ENCODE assay signal across 11 cellular contexts in genomic region chr5:15702102-15702501, GRCh38.
DNase-seq lines count a peak whose midpoint lies in the region; ATAC-seq, FAIRE-seq and TF ChIP-seq lines count a peak whose summit lies in the region.
"Had no signal": no experiment of that assay in that cellular context is flagged by ENCODE, and none has a peak within 500 bp of the region (broad histone marks: within the 10 kb centered on the region; RNA-seq: fewer than 3 reads in every experiment).

No MANE protein-coding gene starts in this region.

- H3K4me2 ChIP-seq in GM12878 (ENCODE audit: control insufficient read depth, insufficient read depth) (no peak overlapping the region), OCI-LY7 (ENCODE audit: low read length) (no peak overlapping the region)

- H3K79me2 ChIP-seq in GM12878 (ENCODE audit: control insufficient read depth, insufficient read depth, low read length) (no peaks in the 10 kb centered on the region), OCI-LY7 (ENCODE audit: insufficient read depth, low read depth, low read length) (no peaks in the 10 kb centered on the region)

- H4K20me1 ChIP-seq in GM12878 (ENCODE audit: control insufficient read depth, insufficient read depth) (no peaks in the 10 kb centered on the region), OCI-LY7 (ENCODE audit: insufficient read depth, low read length) (no peaks in the 10 kb centered on the region)

- no peak for TF ChIP-seq POLR2A in GM12878 (IDR thresholded peaks at IDR 0.05; ENCODE audit: low read depth, low read length)

- ATAC-seq in GM12878 (peak; percentile 61), psoas muscle (no peak)
- ATAC-seq: activated naive CD8-positive, alpha-beta T cell treated with anti-CD3 and anti-CD28 coated beads, Interleukin-2, amount 50 U/mL, for 24 hours had no signal

- SMC1A ChIA-PET in GM12878 (lab: Charles Lee; ENCODE audit: uncharacterized antibody, unreplicated experiment) = no interaction called here

- H3K27me3 ChIP-seq in HUES48 (ENCODE audit: control insufficient read depth, insufficient read depth, low read length) = no peaks in the 10 kb centered on the region
- no peaks in the 10 kb centered on the region for H3K27me3 ChIP-seq in GM12878 (replicated peaks in 1 of 2; ENCODE audit: control insufficient read depth in 2 of 2, insufficient read depth in 2 of 2, low read length in 1 of 2)
- no peaks in the 10 kb centered on the region for H3K27me3 ChIP-seq in psoas muscle (ENCODE audit: insufficient read depth in 3 of 3, low read length in 2 of 3)

- H3K4me1 Mint-ChIP-seq in Calu3 (ENCODE audit: low read depth, unreplicated experiment) = no peaks in the 10 kb centered on the region
- H3K4me1 Mint-ChIP-seq: activated naive CD8-positive, alpha-beta T cell treated with anti-CD3 and anti-CD28 coated beads, Interleukin-2, amount 50 U/mL, for 24 hours had no signal

- H3K4me1 ChIP-seq in HUES48 (ENCODE audit: control insufficient read depth, insufficient read depth, low read length) (peaks cover 27% of the 10 kb centered on the region), GM12878 (ENCODE audit: control insufficient read depth, insufficient read depth, low read length) (no peaks in the 10 kb centered on the region), OCI-LY7 (ENCODE audit: insufficient read depth, low read length, poor library complexity, severe bottlenecking) (no peaks in the 10 kb centered on the region), psoas muscle (no peaks in the 10 kb centered on the region)

- no TSS peak for BruUV-seq in GM12878 (replicated peaks; lab: Mats Ljungman, UMichigan)
- no TSS peak for BruUV-seq in OCI-LY7 (replicated peaks; lab: Mats Ljungman, UMichigan)
- no TSS peak for BruUV-seq in Calu3 (replicated peaks; lab: Mats Ljungman, UMichigan)

- no peak for TF ChIP-seq CTCF in GM12878 (IDR thresholded peaks at IDR 0.05 in 2 of 3, conservative IDR thresholded peaks at IDR 0.05 in 1 of 3; ENCODE audit: control insufficient read depth in 2 of 3, extremely low read depth in 1 of 3, insufficient read depth in 1 of 3, low read depth in 3 of 3, low read length in 3 of 3)
- TF ChIP-seq CTCF in OCI-LY7 (conservative IDR thresholded peaks at IDR 0.05; ENCODE audit: low read length) = no peak
- TF ChIP-seq CTCF in Calu3 (IDR thresholded peaks at IDR 0.05; ENCODE audit: unreplicated experiment) = no peak
- TF ChIP-seq CTCF in psoas muscle (IDR thresholded peaks at IDR 0.05) = no peak

- DNase-seq in Caki2 (ENCODE audit: low read depth) (peak; percentile 74), GM12878 (ENCODE audit: low read depth, low spot score) (no peak), islet precursor cell (peak; percentile 59), OCI-LY7 (ENCODE audit: low spot score) (no peak), Calu3 (no peak), psoas muscle (no peak)
- no peak for DNase-seq in stimulated activated naive CD4-positive, alpha-beta T cell treated with Interleukin-2 at 50 U/mL for 16 hours (lab: John Stamatoyannopoulos, UW)
- DNase-seq: activated naive CD8-positive, alpha-beta T cell treated with anti-CD3 and anti-CD28 coated beads, Interleukin-2, amount 50 U/mL, for 24 hours; NCI-H526 treated with DMSO at 0.1 percent for 48 hours; Right ventricle myocardium superior had no signal

- H3K27ac Mint-ChIP-seq in Calu3 (ENCODE audit: unreplicated experiment) = no peak overlapping the region
- H3K27ac Mint-ChIP-seq: activated naive CD8-positive, alpha-beta T cell treated with anti-CD3 and anti-CD28 coated beads, Interleukin-2, amount 50 U/mL, for 24 hours had no signal

- in situ Hi-C loops in Caki2 (cut with HindIII; ENCODE audit: low pct_unique_long_range_greater_than_20kb, low sequenced_read_pairs) (no loop called here), GM12878 (cut with MboI) (no loop called here)

- no peak for TF ChIP-seq RAD21 in GM12878 (IDR thresholded peaks at IDR 0.05; ENCODE audit: insufficient read depth, low read depth, low read length)

- H3K27ac ChIP-seq in HUES48 (ENCODE audit: low read depth, low read length) = peak overlapping the region; percentile 65
- H3K27ac ChIP-seq in GM12878 (ENCODE audit: control insufficient read depth, insufficient read depth) = no peak overlapping the region
- H3K27ac ChIP-seq in OCI-LY7 (ENCODE audit: low read depth, low read length, poor library complexity, severe bottlenecking) = no peak overlapping the region
- no peak overlapping the region for H3K27ac ChIP-seq in psoas muscle

- POLR2A ChIA-PET in GM12878 (lab: Charles Lee) = no interaction called here
- POLR2A ChIA-PET in OCI-LY7 (lab: Charles Lee) = interaction anchor here (0.9 kb wide), 1 partner anchor 14 kb away, joined by 3 read pairs; no protein-coding TSS in a partner anchor

- no peaks in the 10 kb centered on the region for H3K27me3 Mint-ChIP-seq in Calu3 (ENCODE audit: unreplicated experiment)
- H3K27me3 Mint-ChIP-seq: activated naive CD8-positive, alpha-beta T cell treated with anti-CD3 and anti-CD28 coated beads, Interleukin-2, amount 50 U/mL, for 24 hours had no signal

- CTCF ChIA-PET in GM12878 (lab: Yijun Ruan, JAX) = interaction anchor here (0.7 kb wide), 1 partner anchor 9 kb away, joined by 3 read pairs; no protein-coding TSS in a partner anchor
- CTCF ChIA-PET in OCI-LY7 (lab: Charles Lee; ENCODE audit: unreplicated experiment) = no interaction called here
- CTCF ChIA-PET in Calu3 (lab: Charles Lee) = interaction anchor here (0.7 kb wide), 1 partner anchor 596 kb away, joined by 3 read pairs; no protein-coding TSS in a partner anchor

- RAD21 ChIA-PET in GM12878 (lab: Charles Lee; ENCODE audit: unreplicated experiment) = no interaction called here

- no peaks in the 10 kb centered on the region for H3K36me3 Mint-ChIP-seq in Calu3 (ENCODE audit: insufficient read depth, unreplicated experiment)

- peaks cover 10% of the 10 kb centered on the region for H3K9me3 Mint-ChIP-seq in Calu3 (ENCODE audit: low read depth, unreplicated experiment)

- no peak overlapping the region for H3K4me3 Mint-ChIP-seq in Calu3 (ENCODE audit: low read depth, unreplicated experiment)
- H3K4me3 Mint-ChIP-seq: activated naive CD8-positive, alpha-beta T cell treated with anti-CD3 and anti-CD28 coated beads, Interleukin-2, amount 50 U/mL, for 24 hours had no signal

- intact Hi-C loops in GM12878 (cut with micrococcal nuclease; ENCODE audit: unreplicated experiment) = no loop called here
- intact Hi-C loops in OCI-LY7 (cut with micrococcal nuclease; ENCODE audit: unreplicated experiment) = no loop called here
- intact Hi-C loops in Calu3 (cut with micrococcal nuclease; ENCODE audit: unreplicated experiment) = no loop called here
- intact Hi-C loops in psoas muscle (cut with DNase I) = no loop called here

- no peak for FAIRE-seq in GM12878 (lab: Jason Lieb, UNC)

- H3K9me3 ChIP-seq in HUES48 (ENCODE audit: control insufficient read depth, insufficient read depth, low read length) (no peaks in the 10 kb centered on the region), GM12878 (replicated peaks; ENCODE audit: control insufficient read depth, insufficient read depth, low read length) (no peaks in the 10 kb centered on the region), OCI-LY7 (ENCODE audit: low read length) (no peaks in the 10 kb centered on the region), psoas muscle (no peaks in the 10 kb centered on the region)

- H2AFZ ChIP-seq in GM12878 (ENCODE audit: control insufficient read depth, low read depth, low read length) (no peak overlapping the region), OCI-LY7 (ENCODE audit: low read length) (no peak overlapping the region)

- no peak for TF ChIP-seq EP300 in GM12878 (IDR thresholded peaks at IDR 0.05; ENCODE audit: borderline replicate concordance in 1 of 2, control insufficient read depth in 1 of 2, low read depth in 2 of 2, low read length in 2 of 2)

- H3K9ac ChIP-seq in HUES48 (ENCODE audit: low read depth, low read length) (peak overlapping the region; percentile 30; the same call in 1 of the 2 replicates), GM12878 (ENCODE audit: control insufficient read depth, insufficient read depth, low read length) (no peak overlapping the region)

- no peaks in the 10 kb centered on the region for H3K9me2 ChIP-seq in OCI-LY7 (ENCODE audit: insufficient read depth, low read length)

- H3K36me3 ChIP-seq in HUES48 (ENCODE audit: control insufficient read depth, insufficient read depth, low read length) (no peaks in the 10 kb centered on the region), GM12878 (ENCODE audit: control insufficient read depth in 2 of 2, insufficient read depth in 2 of 2, low read length in 1 of 2) (no peaks in the 10 kb centered on the region), OCI-LY7 (ENCODE audit: insufficient read depth, low read length) (no peaks in the 10 kb centered on the region), psoas muscle (ENCODE audit: insufficient read depth in 1 of 2, low read depth in 1 of 2) (no peaks in the 10 kb centered on the region)

- WGBS in GM12878 (ENCODE audit: insufficient coverage, insufficient replicate concordance, low lambda C conversion rate, missing lambda C conversion rate) = 56% methylated on average over 9 of the region's 9 CpGs
- WGBS in psoas muscle, 3 donors = 97 to 98% (median 97%) methylated on average over 9 of the region's 9 CpGs

- H3K4me3 ChIP-seq in HUES48 (ENCODE audit: low read depth, low read length) (no peak overlapping the region), GM12878 (no peak overlapping the region), OCI-LY7 (ENCODE audit: low read depth, low read length, poor library complexity, severe bottlenecking) (no peak overlapping the region), psoas muscle (no peak overlapping the region)

TF ChIP-seq in GM12878, 131 proteins besides CTCF, POLR2A, EP300 and RAD21 (continues in another document):
- TF ChIP-seq POU2F2 (IDR thresholded peaks at IDR 0.05; ENCODE audit: borderline replicate concordance, low read depth, low read length) = no peak
- TF ChIP-seq JUNB (IDR thresholded peaks at IDR 0.05) = peak; percentile 68
- TF ChIP-seq IRF4 (IDR thresholded peaks at IDR 0.05; ENCODE audit: low read depth, low read length) = no peak
- TF ChIP-seq SMAD1 (IDR thresholded peaks at IDR 0.05; ENCODE audit: low read depth, partially characterized antibody) = no peak
- TF ChIP-seq PML (IDR thresholded peaks at IDR 0.05; ENCODE audit: low read length) = no peak

Comparison
In these comparisons a context has a peak if more than half of its experiments do, and no peak if none do; other contexts are left out.
1. DNase-seq: peak in Caki2 (single experiment) and islet precursor cell (single experiment); none in GM12878 (single experiment), OCI-LY7 (single experiment), stimulated activated naive CD4-positive, alpha-beta T cell treated with Interleukin-2 at 50 U/mL for 16 hours (single experiment), Calu3 (single experiment) and psoas muscle (0 of 2).